12 cellular contexts compared by ENCODE assay signal in genomic region chr5:13985736-13986418, GRCh38. TPM values are rescaled to one million over a fixed set of nuclear protein-coding genes. Genes with fewer than 3 reads are reported as not detected.
DNase-seq lines count a peak whose midpoint lies in the region; ATAC-seq and TF ChIP-seq lines count a peak whose summit lies in the region.
"Had no signal": no experiment of that assay in that cellular context is flagged by ENCODE, and none has a peak within 500 bp of the region (broad histone marks: within the 10 kb centered on the region; RNA-seq: fewer than 3 reads in every experiment).

No MANE protein-coding gene starts in this region.

- TF ChIP-seq CTCF in AG04449 (IDR thresholded peaks at IDR 0.05; ENCODE audit: insufficient read depth, low read length, missing control alignments), result no peak

- no peak for ATAC-seq in GM21367 (IDR thresholded peaks at IDR 0.05; ENCODE audit: unreplicated experiment)
- no peak for ATAC-seq in GM18907 (IDR thresholded peaks at IDR 0.05; ENCODE audit: unreplicated experiment)
- no peak for ATAC-seq in GM21381 (IDR thresholded peaks at IDR 0.05; ENCODE audit: unreplicated experiment)
- ATAC-seq: T-helper 17 cell had no signal

- no peak overlapping the region; the same call in 1 of the 2 replicates for H3K4me3 ChIP-seq in AG04449 (ENCODE audit: low read depth, low read length)

- CTCF ChIA-PET in AG04449 (lab: Yijun Ruan, JAX), result interaction anchor here (0.5 to 4.6 kb wide), 13 partner anchors 9 to 663 kb away, joined by 3 to 26 read pairs (median 3); no protein-coding TSS in a partner anchor

- POLR2A ChIA-PET in AG04449 (lab: Yijun Ruan, JAX), result interaction anchor here (1.0 kb wide), 1 partner anchor 50 kb away, joined by 3 read pairs; no protein-coding TSS in a partner anchor

- DNase-seq in AG04449 (ENCODE audit: low read depth, low spot score), result peak; percentile 31
- peak; percentile 94 for DNase-seq in HT1080 (ENCODE audit: low read depth)
- DNase-seq in astrocyte of the hippocampus (ENCODE audit: low read depth, low spot score), result peak; percentile 89
- DNase-seq in kidney glomerular epithelial cell (lab: John Stamatoyannopoulos, UW), result peak; percentile 86
- DNase-seq in stimulated activated naive CD4-positive, alpha-beta T cell (lab: John Stamatoyannopoulos, UW), result no peak
- DNase-seq: endodermal cell, H7, midbrain, T-helper 17 cell had no signal

RNA-seq across cellular contexts. Expression of gene DNAH5, which starts 41.4 kb away (rescaled TPM):
- 0.16 and 0.50 TPM in 2 replicates for total RNA-seq in HT1080 (2014; rRNA removed; shearing (Covaris generic))
- 0.58 and 1.2 TPM in 2 replicates for polyA plus RNA-seq in HT1080 (2015; cell fraction: cytosol; rRNA removed)
- polyA plus RNA-seq in HT1080 (2015; cell fraction: nucleus; rRNA removed), result 1.3 and 1.7 TPM in 2 replicates
- total RNA-seq: T-helper 17 cell had no signal

Comparison
In these comparisons a context has a peak if more than half of its experiments do, and no peak if none do; other contexts are left out.
1. DNase-seq: peak in AG04449 (single experiment), HT1080 (single experiment), astrocyte of the hippocampus (single experiment) and kidney glomerular epithelial cell (single experiment); none in stimulated activated naive CD4-positive, alpha-beta T cell (0 of 6).